Comparison of ENCODE assay signal across 9 cellular contexts in the genomic region with DNA sequence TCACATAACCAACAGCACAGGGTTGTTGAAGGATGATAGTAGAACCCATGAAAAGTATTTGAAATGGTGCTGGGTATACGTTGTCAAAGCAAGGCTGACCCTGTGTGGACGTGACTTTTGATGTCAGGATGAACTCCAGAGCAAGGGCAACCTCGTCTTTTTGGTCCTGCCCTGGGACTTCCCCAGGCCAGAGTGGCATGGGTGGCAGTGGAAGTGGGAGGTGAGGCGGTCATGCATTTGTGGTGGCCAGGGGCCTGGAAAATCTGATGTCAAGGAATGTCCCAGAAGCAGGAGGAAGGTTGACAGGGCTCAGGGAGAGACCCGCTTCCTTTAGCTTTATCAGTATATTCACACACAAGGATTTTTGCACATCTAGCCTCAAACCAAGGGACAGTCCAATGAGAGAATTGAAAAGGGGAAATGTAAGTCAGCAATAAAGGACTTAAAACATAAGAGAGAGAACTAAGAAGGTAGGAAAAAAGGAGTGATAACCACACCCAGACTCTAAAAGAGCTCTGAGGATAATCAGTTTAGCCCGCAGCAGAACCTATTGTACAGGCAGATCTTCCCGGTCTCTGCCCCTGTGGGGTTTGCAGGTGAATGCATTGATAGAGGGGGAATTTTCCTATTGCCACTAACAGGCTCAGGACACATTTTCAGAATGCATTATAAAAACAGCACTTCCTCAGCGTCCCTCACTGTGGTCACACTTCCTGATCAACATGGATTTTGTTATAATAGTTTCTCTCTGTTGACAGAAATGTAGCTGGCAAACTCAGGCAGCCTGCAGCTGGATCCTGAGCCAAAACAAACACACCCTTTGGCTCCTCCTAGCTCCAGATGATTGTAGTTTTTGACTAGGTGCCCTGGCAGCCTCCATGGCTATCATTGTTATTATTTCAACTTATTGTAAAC.
DNase-seq lines count a peak whose midpoint lies in the region; ATAC-seq, FAIRE-seq and TF ChIP-seq lines count a peak whose summit lies in the region.
"Had no signal": no experiment of that assay in that cellular context is flagged by ENCODE, and none has a peak within 500 bp of the region (broad histone marks: within the 10 kb centered on the region; RNA-seq: fewer than 3 reads in every experiment).

No MANE protein-coding gene starts in this region.

- no peaks in the 10 kb centered on the region for H3K27me3 ChIP-seq in GM12878 (replicated peaks in 1 of 2; ENCODE audit: control insufficient read depth in 2 of 2, insufficient read depth in 2 of 2, low read length in 1 of 2)
- H3K27me3 ChIP-seq in left lung, result no peaks in the 10 kb centered on the region

- no peaks in the 10 kb centered on the region for H3K36me3 Mint-ChIP-seq in glutamatergic neuron (ENCODE audit: unreplicated experiment)
- H3K36me3 Mint-ChIP-seq: memory B cell had no signal

- no peak overlapping the region for H3K27ac Mint-ChIP-seq in glutamatergic neuron (ENCODE audit: unreplicated experiment)

- TF ChIP-seq CTCF in AG09309 (IDR thresholded peaks at IDR 0.05; ENCODE audit: control insufficient read depth, insufficient read depth, low read depth, low read length, missing control alignments), result no peak
- TF ChIP-seq CTCF in GM12878 (IDR thresholded peaks at IDR 0.05 in 2 of 3, conservative IDR thresholded peaks at IDR 0.05 in 1 of 3; ENCODE audit: control insufficient read depth in 2 of 3, extremely low read depth in 1 of 3, insufficient read depth in 1 of 3, low read depth in 3 of 3, low read length in 3 of 3), result no peak; a peak in 1 of 6 replicates
- peak in 1 of 2 donors; percentile 21 for TF ChIP-seq CTCF in left lung (IDR thresholded peaks at IDR 0.05)
- TF ChIP-seq CTCF in glutamatergic neuron (IDR thresholded peaks at IDR 0.05; ENCODE audit: partially characterized antibody, unreplicated experiment), result no peak

- H3K79me2 ChIP-seq in GM12878 (ENCODE audit: control insufficient read depth, insufficient read depth, low read length), result no peaks in the 10 kb centered on the region

- H3K4me1 ChIP-seq in GM12878 (ENCODE audit: control insufficient read depth, insufficient read depth, low read length), result peaks cover 13% of the 10 kb centered on the region
- peaks cover 0 to 17% of the 10 kb centered on the region in 2 donors for H3K4me1 ChIP-seq in left lung

- H3K36me3 ChIP-seq in GM12878 (ENCODE audit: control insufficient read depth in 2 of 2, insufficient read depth in 2 of 2, low read length in 1 of 2), result no peaks in the 10 kb centered on the region
- no peaks in the 10 kb centered on the region for H3K36me3 ChIP-seq in left lung

- H2AFZ ChIP-seq in GM12878 (ENCODE audit: control insufficient read depth, low read depth, low read length), result peak overlapping the region; percentile 44

- peak; percentile 65 for ATAC-seq in GM12878
- ATAC-seq in left lung, result peak; percentile 76
- no peak for ATAC-seq in GM21786 (IDR thresholded peaks at IDR 0.05; ENCODE audit: unreplicated experiment)

- TF ChIP-seq EP300 in GM12878 (IDR thresholded peaks at IDR 0.05; ENCODE audit: borderline replicate concordance in 1 of 2, control insufficient read depth in 1 of 2, low read depth in 2 of 2, low read length in 2 of 2), result no peak

- CTCF ChIA-PET in GM12878 (lab: Yijun Ruan, JAX), result interaction anchor here (1.0 to 1.3 kb wide), 4 partner anchors 11 to 1907 kb away, joined by 3 to 4 read pairs (median 3); no protein-coding TSS in a partner anchor

- peak; percentile 5 for DNase-seq in AG09309 (ENCODE audit: low read depth)
- DNase-seq in MV-4-11 (lab: John Stamatoyannopoulos, UW), result peak; percentile 47
- DNase-seq in GM12878 (ENCODE audit: low read depth, low spot score), result peak; percentile 9
- peak in 1 of 2 donors; percentile 55 for DNase-seq in left lung
- no peak for DNase-seq in SW 1271 (lab: John Stamatoyannopoulos, UW)
- DNase-seq in germinal center (ENCODE audit: low spot score), result no peak
- DNase-seq in glutamatergic neuron, result no peak

- no TSS peak for BruUV-seq in GM12878 (replicated peaks; lab: Mats Ljungman, UMichigan)

- no peak overlapping the region for H3K4me3 ChIP-seq in AG09309 (ENCODE audit: control insufficient read depth, low read depth, low read length)
- H3K4me3 ChIP-seq in GM12878, result no peak overlapping the region
- no peak overlapping the region for H3K4me3 ChIP-seq in left lung

- no peak for TF ChIP-seq POLR2A in GM12878 (IDR thresholded peaks at IDR 0.05; ENCODE audit: low read depth, low read length)

- in situ Hi-C loops in GM12878 (cut with MboI), result no loop called here

- intact Hi-C loops in GM12878 (cut with micrococcal nuclease; ENCODE audit: unreplicated experiment), result loop anchor here (5.0 kb wide), 1 partner anchor 113 kb away; no protein-coding TSS in a partner anchor
- intact Hi-C loops in left lung (cut with DNase I), result no loop called here

- H3K4me2 ChIP-seq in GM12878 (ENCODE audit: control insufficient read depth, insufficient read depth), result peak overlapping the region; percentile 74

- no peak overlapping the region for H3K4me3 Mint-ChIP-seq in glutamatergic neuron (ENCODE audit: unreplicated experiment)
- H3K4me3 Mint-ChIP-seq: memory B cell had no signal

- RAD21 ChIA-PET in GM12878 (lab: Charles Lee; ENCODE audit: unreplicated experiment), result interaction anchor here (0.6 to 1.2 kb wide), 5 partner anchors 108 to 877 kb away, joined by 3 to 5 read pairs (median 3); a partner anchor contains a TSS

- 7% methylated on average over 8 of the region's 8 CpGs for WGBS in GM12878 (ENCODE audit: insufficient coverage, insufficient replicate concordance, low lambda C conversion rate, missing lambda C conversion rate)

- peaks cover 2% of the 10 kb centered on the region for H3K27me3 Mint-ChIP-seq in glutamatergic neuron (ENCODE audit: unreplicated experiment)
- H3K27me3 Mint-ChIP-seq: memory B cell had no signal

- POLR2A ChIA-PET in GM12878 (lab: Charles Lee), result interaction anchor here (0.5 to 0.7 kb wide), 3 partner anchors 98 to 876 kb away, joined by 3 to 5 read pairs (median 3); no protein-coding TSS in a partner anchor

- no peaks in the 10 kb centered on the region for H3K4me1 Mint-ChIP-seq in glutamatergic neuron (ENCODE audit: low read depth, unreplicated experiment)
- H3K4me1 Mint-ChIP-seq: memory B cell had no signal

- TF ChIP-seq RAD21 in GM12878 (IDR thresholded peaks at IDR 0.05; ENCODE audit: insufficient read depth, low read depth, low read length), result peak; percentile 19; the same call in 1 of the 2 replicates

- H3K9me3 Mint-ChIP-seq in glutamatergic neuron (ENCODE audit: unreplicated experiment), result no peaks in the 10 kb centered on the region

- FAIRE-seq in GM12878 (lab: Jason Lieb, UNC), result no peak

- no peak overlapping the region for H3K9ac ChIP-seq in GM12878 (ENCODE audit: control insufficient read depth, insufficient read depth, low read length)

- H3K27ac ChIP-seq in GM12878 (ENCODE audit: control insufficient read depth, insufficient read depth) (peak overlapping the region; percentile 24), left lung (peak overlapping the region; percentile 41)

- H3K9me3 ChIP-seq in GM12878 (replicated peaks; ENCODE audit: control insufficient read depth, insufficient read depth, low read length) (no peaks in the 10 kb centered on the region; the same call in 2 of the 3 replicates), left lung (peaks cover 0 to 4% of the 10 kb centered on the region in 2 donors)

- SMC1A ChIA-PET in GM12878 (lab: Charles Lee; ENCODE audit: uncharacterized antibody, unreplicated experiment), result interaction anchor here (0.6 to 1.9 kb wide), 6 partner anchors 13 to 236 kb away, joined by 3 to 10 read pairs (median 4); no protein-coding TSS in a partner anchor

- no peaks in the 10 kb centered on the region for H4K20me1 ChIP-seq in GM12878 (ENCODE audit: control insufficient read depth, insufficient read depth)

TF ChIP-seq in GM12878, 131 proteins besides CTCF, POLR2A, EP300 and RAD21 (continues in another document):
- TF ChIP-seq ETV6 (conservative IDR thresholded peaks at IDR 0.05 in 1 of 2, IDR thresholded peaks at IDR 0.05 in 1 of 2; ENCODE audit: borderline replicate concordance in 1 of 2, low read depth in 1 of 2), result no peak
- TF ChIP-seq EGR1 (IDR thresholded peaks at IDR 0.05; ENCODE audit: borderline replicate concordance in 1 of 2, low read depth in 2 of 2, low read length in 2 of 2), result no peak
- no peak for TF ChIP-seq ZNF622 (IDR thresholded peaks at IDR 0.05)
- TF ChIP-seq SPI1 (IDR thresholded peaks at IDR 0.05; ENCODE audit: borderline replicate concordance, insufficient read depth, low read depth, low read length), result peak; percentile 5; the same call in 1 of the 2 replicates
- TF ChIP-seq TARDBP (IDR thresholded peaks at IDR 0.05; ENCODE audit: borderline replicate concordance), result no peak
- no peak for TF ChIP-seq KDM1A (IDR thresholded peaks at IDR 0.05; ENCODE audit: borderline replicate concordance)
- TF ChIP-seq BMI1 (IDR thresholded peaks at IDR 0.05; ENCODE audit: borderline replicate concordance), result no peak
- no peak for TF ChIP-seq SMARCA5 (IDR thresholded peaks at IDR 0.05)
- TF ChIP-seq ZZZ3 (IDR thresholded peaks at IDR 0.05; ENCODE audit: control insufficient read depth, insufficient read length, low read depth), result no peak
- 0 out of 2 replicates have a peak, but pooled peaks have one; percentile 6 for TF ChIP-seq EED (IDR thresholded peaks at IDR 0.05; ENCODE audit: low read depth)
- TF ChIP-seq RUNX3 (IDR thresholded peaks at IDR 0.05; ENCODE audit: low read length), result peak; percentile 2; the same call in 1 of the 2 replicates
- no peak for TF ChIP-seq ZNF217 (IDR thresholded peaks at IDR 0.05)

Comparison
In these comparisons a context has a peak if more than half of its experiments do, and no peak if none do; other contexts are left out.
1. DNase-seq: peak in AG09309 (single experiment), MV-4-11 (single experiment) and GM12878 (single experiment); none in SW 1271 (0 of 2), germinal center (single experiment) and glutamatergic neuron (single experiment).